30 cellular contexts compared by ENCODE assay signal in genomic region chr15:79053894-79054293, GRCh38. TPM values are rescaled to one million over a fixed set of nuclear protein-coding genes. Genes with fewer than 3 reads are reported as not detected.
"Had no signal": no experiment of that assay in that cellular context is flagged by ENCODE, and none has a peak within 500 bp of the region (broad histone marks: within the 10 kb centered on the region; RNA-seq: fewer than 3 reads in every experiment).

No MANE protein-coding gene starts in this region.

- ATAC-seq: activated CD4-positive, CD25-positive, alpha-beta regulatory T cell treated with anti-CD3 and anti-CD28 coated beads, Interleukin-2, amount 50 U/mL, for 24 hours; activated CD8-positive, alpha-beta T cell treated with anti-CD3 and anti-CD28 coated beads for 36 hours; activated T-cell treated with anti-CD3 and anti-CD28 coated beads, Interleukin-2, amount 50 U/mL, for 4 hours; activated T-helper 17 cell treated with anti-CD3 and anti-CD28 coated beads, Interleukin-2, amount 50 U/mL, for 72 hours; foreskin keratinocyte; gastrocnemius medialis; heart left ventricle; T-cell had no signal

- DNase-seq: activated B cell treated with CpG ODN at 0.5 μM for 24 hours; activated CD4-positive, alpha-beta T cell treated with anti-CD3 and anti-CD28 coated beads for 48 hours; activated CD4-positive, alpha-beta T cell treated with anti-CD3 and anti-CD28 coated beads, Interleukin-2, amount 50 U/mL, for 1 hour; activated CD4-positive, alpha-beta T cell treated with anti-CD3 and anti-CD28 coated beads, Interleukin-2, amount 50 U/mL, for 48 hours; activated CD8-positive, alpha-beta memory T cell treated with anti-CD3 and anti-CD28 coated beads for 24 hours; activated CD8-positive, alpha-beta T cell treated with anti-CD3 and anti-CD28 coated beads for 36 hours; activated effector memory CD4-positive, alpha-beta T cell treated with Interleukin-2 at 50 U/mL for 16 hours; activated gamma-delta T cell treated with Interleukin-2 at 50 U/mL for 16 hours; activated naive CD4-positive, alpha-beta T cell treated with anti-CD3 and anti-CD28 coated beads, Interleukin-2, amount 50 U/mL, for 16 hours; activated naive CD4-positive, alpha-beta T cell treated with Interleukin-2 at 50 U/mL for 16 hours; activated T-cell treated with anti-CD3 and anti-CD28 coated beads, Interleukin-2, amount 50 U/mL, for 4 hours; amniotic stem cell; anterior cingulate cortex; brain microvascular endothelial cell; colonic mucosa; effector memory CD4-positive, alpha-beta T cell; erythroblast; foreskin keratinocyte; gastrocnemius medialis; glutamatergic neuron; heart left ventricle; T-cell; T1000; WERI-Rb-1 had no signal

- H3K4me1 ChIP-seq: colonic mucosa, esophagus muscularis mucosa, foreskin keratinocyte, gastrocnemius medialis, heart left ventricle had no signal

- H3K4me3 ChIP-seq: colonic mucosa, dorsolateral prefrontal cortex, esophagus muscularis mucosa, gastrocnemius medialis, heart left ventricle had no signal

- H3K9me3 ChIP-seq: colonic mucosa, esophagus muscularis mucosa, gastrocnemius medialis, heart left ventricle had no signal

- H3K27ac ChIP-seq: brain microvascular endothelial cell, colonic mucosa, esophagus muscularis mucosa, foreskin keratinocyte, gastrocnemius medialis, heart left ventricle, WERI-Rb-1 had no signal

- FAIRE-seq: astrocyte, bronchial epithelial cell had no signal

- H3K36me3 ChIP-seq: brain microvascular endothelial cell, colonic mucosa, esophagus muscularis mucosa, gastrocnemius medialis, heart left ventricle, WERI-Rb-1 had no signal

RNA-seq across cellular contexts. Expression of gene RASGRF1, which starts 36.7 kb away (rescaled TPM):
- total RNA-seq: activated CD8-positive, alpha-beta T cell treated with anti-CD3 and anti-CD28 coated beads for 36 hours; activated T-helper 17 cell treated with anti-CD3 and anti-CD28 coated beads, Interleukin-2, amount 50 U/mL, for 72 hours; gastrocnemius medialis had no signal
